8 cellular contexts compared by ENCODE assay signal in the genomic region with DNA sequence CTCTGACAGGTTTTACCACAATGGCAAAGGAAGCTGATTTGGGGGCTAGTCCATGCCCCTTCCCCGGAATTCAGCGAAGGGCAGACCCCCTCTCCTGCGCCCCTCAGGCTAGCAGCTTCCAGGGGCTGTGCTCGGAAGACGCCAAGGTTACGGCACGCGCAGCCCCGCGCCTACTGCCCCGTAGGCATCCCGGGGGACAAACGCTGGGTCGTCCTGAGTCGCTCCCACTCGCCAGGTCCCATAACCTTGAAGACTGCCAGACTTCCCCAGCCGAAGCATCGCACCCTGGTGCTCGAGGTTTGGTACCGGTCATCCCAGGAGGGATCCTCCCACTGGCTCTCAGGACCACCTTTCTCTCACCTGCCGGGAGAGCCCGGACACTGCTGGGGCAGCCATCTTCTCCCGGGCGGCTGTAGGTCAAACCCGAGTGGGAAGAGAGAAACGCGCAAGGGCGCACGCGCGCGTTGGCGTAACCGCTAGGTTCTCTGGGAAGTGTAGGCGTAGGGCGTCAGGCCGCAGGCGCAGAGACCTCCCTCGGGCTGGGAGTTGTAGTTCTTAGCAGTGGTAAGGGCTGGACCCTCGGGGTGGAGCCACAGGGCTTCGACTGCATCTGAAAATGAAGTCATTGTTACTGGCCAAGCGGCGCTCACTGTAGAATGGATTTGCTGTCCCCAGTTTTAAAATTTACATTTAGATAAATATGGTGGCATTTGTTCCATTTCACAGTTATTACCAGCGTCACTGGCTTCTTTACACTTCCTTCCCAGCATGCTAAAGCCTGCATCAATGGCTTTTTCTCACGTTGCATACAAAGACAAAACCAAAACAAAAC. TPM values are rescaled to one million over a fixed set of nuclear protein-coding genes. Genes with fewer than 3 reads are reported as not detected.
A peak's percentile ranks its signal among the peaks of the same experiment; 100 is the strongest.
DNase-seq lines count a peak whose midpoint lies in the region; ATAC-seq and TF ChIP-seq lines count a peak whose summit lies in the region.

A gene with protein sequence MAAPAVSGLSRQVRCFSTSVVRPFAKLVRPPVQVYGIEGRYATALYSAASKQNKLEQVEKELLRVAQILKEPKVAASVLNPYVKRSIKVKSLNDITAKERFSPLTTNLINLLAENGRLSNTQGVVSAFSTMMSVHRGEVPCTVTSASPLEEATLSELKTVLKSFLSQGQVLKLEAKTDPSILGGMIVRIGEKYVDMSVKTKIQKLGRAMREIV (minus strand): TSS at position 437 of the 832 bp plus-strand sequence. CDS start 41 bp downstream, at position 396.

- peak within 1 kb of the TSS; percentile 100 for H3K4me3 Mint-ChIP-seq in natural killer cell

- TF ChIP-seq CTCF in natural killer cell (IDR thresholded peaks at IDR 0.05) = no peak

- H3K27ac Mint-ChIP-seq in natural killer cell = peak within 1 kb of the TSS; percentile 98 to 99

- H3K27me3 Mint-ChIP-seq in natural killer cell (ENCODE audit: low read depth in 2 of 2) = no peaks in the 10 kb centered on the region

- H3K4me1 Mint-ChIP-seq in natural killer cell = peaks cover 33 to 40% of the 10 kb centered on the region in 2 donors

- H3K27me3 ChIP-seq in H7 (ENCODE audit: control insufficient read depth, insufficient read depth, low read length) = no peaks in the 10 kb centered on the region

- ATAC-seq in natural killer cell = peak; percentile 99 to 100 (median 99)

- DNase-seq in ELF-1 (ENCODE audit: low read depth, low spot score) (peak; percentile 98), H7 (peak; percentile 92), M059J (ENCODE audit: low read depth) (peak; percentile 99), SHP77 (lab: John Stamatoyannopoulos, UW) (peak; percentile 96 to 99), fibroblast of peridontal ligament (ENCODE audit: extremely low read depth) (peak; percentile 97), natural killer cell (peak; percentile 92)
- DNase-seq in activated effector memory CD4-positive, alpha-beta T cell treated with Interleukin-2 at 50 U/mL for 16 hours = peak; percentile 93
- peak; percentile 95 for DNase-seq in stimulated activated naive CD4-positive, alpha-beta T cell treated with Interleukin-2 at 50 U/mL for 16 hours (lab: John Stamatoyannopoulos, UW)

- H3K9me3 Mint-ChIP-seq in natural killer cell = no peaks in the 10 kb centered on the region

- intact Hi-C loops in natural killer cell (cut with micrococcal nuclease) = loop anchor here (1.0 to 5.0 kb wide), 2 partner anchors 33 to 702 kb away; a partner anchor contains a TSS

- H3K4me3 ChIP-seq in H7 (ENCODE audit: insufficient read depth, low read depth, low read length) = peak within 1 kb of the TSS; percentile 88

- H3K36me3 ChIP-seq in H7 (replicated peaks; ENCODE audit: control insufficient read depth, insufficient read depth, low read length) = peaks cover 13% of the 10 kb centered on the region

- peaks cover 10% of the 10 kb centered on the region for H3K36me3 Mint-ChIP-seq in natural killer cell

RNA-seq across cellular contexts. Expression of the gene that starts here (rescaled TPM):
- total RNA-seq in H7 (2014; rRNA removed; shearing (Covaris generic)) = 229 and 244 TPM in 2 replicates
- total RNA-seq in M059J (2014; rRNA removed; shearing (Covaris generic)) = 302 and 597 TPM in 2 replicates
- total RNA-seq in natural killer cell = 10 to 100 TPM; 80.4 to 95.4 (median 94.9) TPM

Comparison
In these comparisons a context has a peak if more than half of its experiments do, and no peak if none do; other contexts are left out.
1. Peak in every context shown above with its lines: DNase-seq, ATAC-seq and H3K4me3 ChIP-seq.